Comparison of ENCODE assay signal across 8 cellular contexts in genomic region chr10:27236567-27237128, GRCh38. TPM values are rescaled to one million over a fixed set of nuclear protein-coding genes. Genes with fewer than 3 reads are reported as not detected.
DNase-seq lines count a peak whose midpoint lies in the region; ATAC-seq, FAIRE-seq and TF ChIP-seq lines count a peak whose summit lies in the region.
"Not testable (repeated sequence)": the region's sequence is repeated elsewhere in the genome, so short reads cannot be mapped to it uniquely, and the experiment has no call there.

No MANE protein-coding gene starts in this region.

- not testable (repeated sequence) for FAIRE-seq in small intestine (lab: Jason Lieb, UNC)

- not testable (repeated sequence) for H2AFZ ChIP-seq in Karpas-422 (ENCODE audit: low read length); OCI-LY7 (ENCODE audit: low read length)

- not testable (repeated sequence) for H3K9me3 ChIP-seq in DOHH2 (ENCODE audit: control insufficient read depth, insufficient read depth, low read length); Karpas-422 (ENCODE audit: low read length); OCI-LY7 (ENCODE audit: low read length); right lobe of liver; small intestine (ENCODE audit: control insufficient read depth, low read depth)

- 21% methylated on average over 9 of the region's 9 CpGs for WGBS in right lobe of liver (ENCODE audit: insufficient coverage, low coverage, low lambda C conversion rate, missing lambda C conversion rate)
- WGBS in small intestine, 3 donors = 29 to 55% (median 54%) methylated on average over 9 of the region's 9 CpGs

- H3K36me3 ChIP-seq in DOHH2 (ENCODE audit: control insufficient read depth, low read length) (peaks cover 18% of the 10 kb centered on the region), Karpas-422 (ENCODE audit: insufficient read depth, low read length) (peaks cover 11% of the 10 kb centered on the region; the same call in 1 of the 2 replicates), OCI-LY7 (ENCODE audit: insufficient read depth, low read length) (peaks cover 23% of the 10 kb centered on the region), right lobe of liver (peaks cover 0 to 15% (median 0%) of the 10 kb centered on the region in 4 donors)
- not testable (repeated sequence) for H3K36me3 ChIP-seq in small intestine (ENCODE audit: control insufficient read depth in 2 of 2, insufficient read depth in 2 of 2, low read length in 2 of 2)

- not testable (repeated sequence) for H3K9ac ChIP-seq in Karpas-422 (ENCODE audit: low read length)

- not testable (repeated sequence) for H3K27me3 ChIP-seq in DOHH2 (ENCODE audit: control insufficient read depth, low read length); Karpas-422 (ENCODE audit: low read length); right lobe of liver; small intestine (ENCODE audit: control insufficient read depth in 2 of 2, insufficient read depth in 2 of 2, low read length in 2 of 2)

- H3K4me3 ChIP-seq in DOHH2 (ENCODE audit: low read length) (peak overlapping the region; percentile 7; the same call in 1 of the 2 replicates), right lobe of liver (peak overlapping the region in 1 of 3 donors; percentile 25)
- H3K4me3 ChIP-seq in Karpas-422 (ENCODE audit: low read length); OCI-LY7 (ENCODE audit: low read depth, low read length, poor library complexity, severe bottlenecking); small intestine (ENCODE audit: low read depth in 1 of 2, low read length in 2 of 2): not testable (repeated sequence)

- BruUV-seq in OCI-LY7 (replicated peaks; lab: Mats Ljungman, UMichigan) = not testable (repeated sequence)

- not testable (repeated sequence) for H3K9me2 ChIP-seq in DOHH2 (replicated peaks; ENCODE audit: control insufficient read depth, low read length); Karpas-422 (replicated peaks; ENCODE audit: insufficient read depth, low read length); OCI-LY7 (ENCODE audit: insufficient read depth, low read length)

- not testable (repeated sequence) for TF ChIP-seq POLR2A in right lobe of liver (IDR thresholded peaks at IDR 0.05)

- not testable (repeated sequence) for H4K20me1 ChIP-seq in DOHH2 (ENCODE audit: control insufficient read depth, insufficient read depth, low read depth, low read length); Karpas-422 (ENCODE audit: insufficient read depth, low read depth, low read length); OCI-LY7 (ENCODE audit: insufficient read depth, low read length)

- peaks cover 38% of the 10 kb centered on the region for H3K79me2 ChIP-seq in DOHH2 (ENCODE audit: control insufficient read depth, low read length)
- H3K79me2 ChIP-seq in Karpas-422 (ENCODE audit: low read length) = peaks cover 55% of the 10 kb centered on the region
- peaks cover 47% of the 10 kb centered on the region for H3K79me2 ChIP-seq in OCI-LY7 (ENCODE audit: insufficient read depth, low read depth, low read length)

- H3K27ac ChIP-seq in DOHH2 (ENCODE audit: low read depth, low read length); OCI-LY7 (ENCODE audit: low read depth, low read length, poor library complexity, severe bottlenecking); small intestine (ENCODE audit: low read depth in 1 of 2, low read length in 1 of 2): not testable (repeated sequence)
- H3K27ac ChIP-seq in Karpas-422 (ENCODE audit: low read length) = peak overlapping the region; percentile 3; the same call in 1 of the 2 replicates
- peak overlapping the region; percentile 20; the same call in 1 of the 2 replicates for H3K27ac ChIP-seq in VCaP
- H3K27ac ChIP-seq in right lobe of liver = peak overlapping the region in 2 of 3 donors; percentile 9 to 92

- DNase-seq in ACHN (peak; percentile 40), glomerular visceral epithelial cell (ENCODE audit: extremely low spot score) (peak; percentile 38), small intestine (peak; percentile 25)
- not testable (repeated sequence) for DNase-seq in Karpas-422; OCI-LY7 (ENCODE audit: low spot score); right lobe of liver

- ATAC-seq in right lobe of liver = not testable (repeated sequence)

- in situ Hi-C loops in ACHN (cut with HindIII; ENCODE audit: low pct_ligation_motif_present, low pct_unique_long_range_greater_than_20kb, low sequenced_read_pairs) = not testable (repeated sequence)

- CTCF ChIA-PET in OCI-LY7 (lab: Charles Lee; ENCODE audit: unreplicated experiment) = not testable (repeated sequence)

- peak overlapping the region; percentile 42 for H3K4me2 ChIP-seq in DOHH2 (ENCODE audit: low read length)
- H3K4me2 ChIP-seq in Karpas-422 (ENCODE audit: low read depth, low read length, poor library complexity, severe bottlenecking) = peak overlapping the region; percentile 25
- H3K4me2 ChIP-seq in OCI-LY7 (ENCODE audit: low read length) = peak overlapping the region; percentile 32; the same call in 1 of the 2 replicates

- H3K4me1 ChIP-seq in DOHH2 (ENCODE audit: control insufficient read depth, low read length) = peaks cover 30% of the 10 kb centered on the region
- H3K4me1 ChIP-seq in Karpas-422 (ENCODE audit: low read length) = peaks cover 27% of the 10 kb centered on the region
- H3K4me1 ChIP-seq in OCI-LY7 (ENCODE audit: insufficient read depth, low read length, poor library complexity, severe bottlenecking) = peaks cover 23% of the 10 kb centered on the region
- peaks cover 0 to 36% (median 8%) of the 10 kb centered on the region in 4 donors for H3K4me1 ChIP-seq in right lobe of liver
- not testable (repeated sequence) for H3K4me1 ChIP-seq in small intestine (ENCODE audit: control insufficient read depth in 2 of 2, insufficient read depth in 1 of 2, low read depth in 1 of 2, low read length in 1 of 2)

- not testable (repeated sequence) for H3F3A ChIP-seq in DOHH2 (ENCODE audit: control insufficient read depth, insufficient read depth)

- intact Hi-C loops in OCI-LY7 (cut with micrococcal nuclease; ENCODE audit: unreplicated experiment); right lobe of liver (cut with DNase I): not testable (repeated sequence)

- not testable (repeated sequence) for TF ChIP-seq CTCF in DOHH2 (IDR thresholded peaks at IDR 0.05; ENCODE audit: low read depth, low read length, poor library complexity, severe bottlenecking); OCI-LY7 (conservative IDR thresholded peaks at IDR 0.05; ENCODE audit: low read length); VCaP (conservative IDR thresholded peaks at IDR 0.05); right lobe of liver (IDR thresholded peaks at IDR 0.05)

- POLR2A ChIA-PET in OCI-LY7 (lab: Charles Lee) = interaction anchor here (0.6 to 2.0 kb wide), 8 partner anchors 82 to 1076 kb away, joined by 3 to 4 read pairs (median 3); partner anchors contain the start of genes MASTL and YME1L1

RNA-seq across cellular contexts. Expression of gene ACBD5, which starts 3.9 kb away (rescaled TPM):
- 18.3 and 18.4 TPM in 2 replicates for total RNA-seq in Karpas-422 (2014; rRNA removed; shearing (Covaris generic); ENCODE audit: low replicate concordance)
- 10.8 and 12.4 TPM in 2 replicates for total RNA-seq in OCI-LY7 (2014; rRNA removed; shearing (Covaris generic))
- total RNA-seq in OCI-LY7 (2022) (20.0 and 20.4 TPM in 2 replicates), right lobe of liver (10 to 100 TPM; 23.1 to 45.9 (median 32.0) TPM)
- polyA plus RNA-seq in small intestine = 10 to 100 TPM; 21.8 to 61.5 (median 40.0) TPM
